ENCODE assay signal across 15 cellular contexts in genomic region chr22:47615051-47615450, GRCh38.
DNase-seq lines count a peak whose midpoint lies in the region; TF ChIP-seq lines count a peak whose summit lies in the region.
"Had no signal": no experiment of that assay in that cellular context is flagged by ENCODE, and none has a peak within 500 bp of the region (broad histone marks: within the 10 kb centered on the region; RNA-seq: fewer than 3 reads in every experiment).

No MANE protein-coding gene starts in this region.

- TF ChIP-seq CTCF in CD14-positive monocyte (IDR thresholded peaks at IDR 0.05) (no peak), chondrocyte (IDR thresholded peaks at IDR 0.05) (no peak), neural progenitor cell (IDR thresholded peaks at IDR 0.05) (no peak), spleen (IDR thresholded peaks at IDR 0.05 in 8 of 11, conservative IDR thresholded peaks at IDR 0.05 in 3 of 11) (no peak)

- no peaks in the 10 kb centered on the region for H3K4me1 ChIP-seq in neural progenitor cell
- H3K4me1 ChIP-seq in spleen: no peaks in the 10 kb centered on the region

- H3K4me3 Mint-ChIP-seq in CD14-positive monocyte: no peak overlapping the region
- H3K4me3 Mint-ChIP-seq in chondrocyte (ENCODE audit: unreplicated experiment): no peak overlapping the region
- H3K4me3 Mint-ChIP-seq in neural progenitor cell: no peak overlapping the region
- H3K4me3 Mint-ChIP-seq: CD4-positive, alpha-beta T cell had no signal

- H3K4me1 Mint-ChIP-seq in CD14-positive monocyte (no peaks in the 10 kb centered on the region), chondrocyte (ENCODE audit: low read depth) (no peaks in the 10 kb centered on the region), neural progenitor cell (peaks cover 2% of the 10 kb centered on the region)

- H3K36me3 Mint-ChIP-seq in CD14-positive monocyte (no peaks in the 10 kb centered on the region), chondrocyte (ENCODE audit: low read depth) (no peaks in the 10 kb centered on the region), neural progenitor cell (no peaks in the 10 kb centered on the region)

- H3K9me3 Mint-ChIP-seq in CD14-positive monocyte (peaks cover 0 to 3% (median 0%) of the 10 kb centered on the region in 7 donors), chondrocyte (ENCODE audit: low read depth) (peaks cover 2% of the 10 kb centered on the region), neural progenitor cell (peaks cover 3% of the 10 kb centered on the region)
- H3K9me3 Mint-ChIP-seq: CD4-positive, alpha-beta T cell had no signal

- H3K9me3 ChIP-seq in neural progenitor cell (ENCODE audit: low read depth): no peaks in the 10 kb centered on the region
- H3K9me3 ChIP-seq in spleen: peaks cover 0 to 4% (median 0%) of the 10 kb centered on the region in 8 donors
- H3K9me3 ChIP-seq: BLaER1 treated with 17β-estradiol and CSF1 and Interleukin-3, amounts not matched to agents 10 nM and 100 nM had no signal

- no peaks in the 10 kb centered on the region for H4K20me1 ChIP-seq in neural progenitor cell (ENCODE audit: low read depth)
- H4K20me1 ChIP-seq: BLaER1 treated with 17β-estradiol and CSF1 and Interleukin-3, amounts not matched to agents 10 nM and 100 nM had no signal

- H2AFZ ChIP-seq in neural progenitor cell (replicated peaks): no peak overlapping the region
- H2AFZ ChIP-seq: GM23248 had no signal

- no peak overlapping the region for H3K27ac Mint-ChIP-seq in CD14-positive monocyte
- no peak overlapping the region for H3K27ac Mint-ChIP-seq in chondrocyte (ENCODE audit: unreplicated experiment)
- peak overlapping the region; percentile 46 for H3K27ac Mint-ChIP-seq in neural progenitor cell
- H3K27ac Mint-ChIP-seq: CD4-positive, alpha-beta T cell had no signal

- H3K36me3 ChIP-seq in neural progenitor cell: no peaks in the 10 kb centered on the region
- H3K36me3 ChIP-seq in spleen: no peaks in the 10 kb centered on the region
- H3K36me3 ChIP-seq: BLaER1 treated with 17β-estradiol and CSF1 and Interleukin-3, amounts not matched to agents 10 nM and 100 nM had no signal

- H3K27ac ChIP-seq in neural progenitor cell (no peak overlapping the region), spleen (no peak overlapping the region)
- H3K27ac ChIP-seq: BLaER1 treated with 17β-estradiol and CSF1 and Interleukin-3, amounts not matched to agents 10 nM and 100 nM; GM23248 had no signal

- DNase-seq in CD14-positive monocyte (ENCODE audit: low spot score) (peak; percentile 27), chondrocyte (ENCODE audit: low spot score) (peak; percentile 68), neural progenitor cell (ENCODE audit: low spot score) (no peak), spleen (peak; percentile 48), NCI-H2171 treated with DMSO at 0.1 percent for 48 hours (lab: John Stamatoyannopoulos, UW) (no peak), OCI-M1 (lab: John Stamatoyannopoulos, UW) (no peak), RPMI8226 (no peak)
- no peak for DNase-seq in activated CD4-positive, alpha-beta T cell treated with anti-CD3 and anti-CD28 coated beads for 48 hours
- DNase-seq: ACHN; Calu3; CD4-positive, alpha-beta T cell; DMS 273 treated with DMSO at 0.1 percent for 48 hours; GM23248 had no signal

- WGBS in spleen, 5 donors: 77 to 89% (median 84%) methylated on average over 10 of the region's 10 CpGs

- H3K4me3 ChIP-seq in neural progenitor cell: no peak overlapping the region
- H3K4me3 ChIP-seq in spleen: no peak overlapping the region
- H3K4me3 ChIP-seq: BLaER1 treated with 17β-estradiol and CSF1 and Interleukin-3, amounts not matched to agents 10 nM and 100 nM; GM12878; GM23248 had no signal

- peaks cover 2 to 7% (median 2%) of the 10 kb centered on the region in 3 donors for H3K27me3 Mint-ChIP-seq in CD14-positive monocyte (ENCODE audit: low read depth in 3 of 3)
- no peaks in the 10 kb centered on the region for H3K27me3 Mint-ChIP-seq in chondrocyte (ENCODE audit: low read depth)
- peaks cover 7% of the 10 kb centered on the region for H3K27me3 Mint-ChIP-seq in neural progenitor cell (ENCODE audit: insufficient read depth, low read depth)

- no peaks in the 10 kb centered on the region for H3K79me2 ChIP-seq in neural progenitor cell (ENCODE audit: low read depth)

- H3K4me2 ChIP-seq in neural progenitor cell: no peak overlapping the region

- intact Hi-C loops in CD14-positive monocyte (cut with micrococcal nuclease) (no loop called here), spleen (cut with DNase I; ENCODE audit: low total_unique reads) (no loop called here)

- H3K27me3 ChIP-seq in neural progenitor cell (no peaks in the 10 kb centered on the region), spleen (replicated peaks in 1 of 7) (peaks cover 0 to 46% (median 0%) of the 10 kb centered on the region in 7 donors)
- H3K27me3 ChIP-seq: BLaER1 treated with 17β-estradiol and CSF1 and Interleukin-3, amounts not matched to agents 10 nM and 100 nM had no signal

- H3F3A ChIP-seq in neural progenitor cell (ENCODE audit: low read depth): no peaks in the 10 kb centered on the region

- TF ChIP-seq POLR2A in spleen (IDR thresholded peaks at IDR 0.05): no peak

- no peak overlapping the region for H3K9ac ChIP-seq in neural progenitor cell
- H3K9ac ChIP-seq: BLaER1 treated with 17β-estradiol and CSF1 and Interleukin-3, amounts not matched to agents 10 nM and 100 nM; GM23248 had no signal

Comparison
In these comparisons a context has a peak if more than half of its experiments do, and no peak if none do; other contexts are left out.
1. DNase-seq: peak in CD14-positive monocyte (single experiment), chondrocyte (single experiment) and spleen (single experiment); none in neural progenitor cell (single experiment), NCI-H2171 treated with DMSO at 0.1 percent for 48 hours (single experiment), OCI-M1 (single experiment), activated CD4-positive, alpha-beta T cell treated with anti-CD3 and anti-CD28 coated beads for 48 hours (single experiment) and RPMI8226 (single experiment).